1 cellular context compared by ENCODE assay signal in the genomic region with DNA sequence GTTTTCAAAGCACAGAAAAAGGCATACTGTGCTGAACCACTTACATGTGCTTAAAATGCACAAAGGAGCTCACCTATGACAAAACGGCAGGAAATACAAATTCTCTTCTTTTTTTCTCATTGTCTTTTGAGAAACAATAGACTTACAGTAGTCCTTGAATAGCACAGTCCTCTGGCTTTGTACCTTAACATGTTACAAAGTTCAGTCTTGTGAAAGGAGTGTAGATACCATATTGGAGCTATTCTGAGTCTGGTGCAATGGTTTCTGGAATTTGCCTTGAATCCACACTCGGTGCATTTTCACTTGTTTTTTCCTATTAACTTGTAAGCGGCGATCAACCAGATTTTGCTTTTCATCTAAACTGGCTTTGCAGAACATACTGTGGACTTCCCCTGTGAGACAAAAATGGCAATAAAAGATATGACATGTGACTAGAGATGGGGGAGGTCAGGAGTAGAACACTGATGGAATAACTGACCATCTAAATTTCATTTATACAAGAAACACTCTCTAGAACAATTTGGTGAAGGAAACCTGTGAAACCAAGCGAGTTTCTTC.
TF ChIP-seq lines count a peak whose summit lies in the region.

No MANE protein-coding gene starts in this region.

TF ChIP-seq in GM12878, 131 proteins besides CTCF, POLR2A, EP300 and RAD21 (continued from another document):
- TF ChIP-seq, protein P1, sequence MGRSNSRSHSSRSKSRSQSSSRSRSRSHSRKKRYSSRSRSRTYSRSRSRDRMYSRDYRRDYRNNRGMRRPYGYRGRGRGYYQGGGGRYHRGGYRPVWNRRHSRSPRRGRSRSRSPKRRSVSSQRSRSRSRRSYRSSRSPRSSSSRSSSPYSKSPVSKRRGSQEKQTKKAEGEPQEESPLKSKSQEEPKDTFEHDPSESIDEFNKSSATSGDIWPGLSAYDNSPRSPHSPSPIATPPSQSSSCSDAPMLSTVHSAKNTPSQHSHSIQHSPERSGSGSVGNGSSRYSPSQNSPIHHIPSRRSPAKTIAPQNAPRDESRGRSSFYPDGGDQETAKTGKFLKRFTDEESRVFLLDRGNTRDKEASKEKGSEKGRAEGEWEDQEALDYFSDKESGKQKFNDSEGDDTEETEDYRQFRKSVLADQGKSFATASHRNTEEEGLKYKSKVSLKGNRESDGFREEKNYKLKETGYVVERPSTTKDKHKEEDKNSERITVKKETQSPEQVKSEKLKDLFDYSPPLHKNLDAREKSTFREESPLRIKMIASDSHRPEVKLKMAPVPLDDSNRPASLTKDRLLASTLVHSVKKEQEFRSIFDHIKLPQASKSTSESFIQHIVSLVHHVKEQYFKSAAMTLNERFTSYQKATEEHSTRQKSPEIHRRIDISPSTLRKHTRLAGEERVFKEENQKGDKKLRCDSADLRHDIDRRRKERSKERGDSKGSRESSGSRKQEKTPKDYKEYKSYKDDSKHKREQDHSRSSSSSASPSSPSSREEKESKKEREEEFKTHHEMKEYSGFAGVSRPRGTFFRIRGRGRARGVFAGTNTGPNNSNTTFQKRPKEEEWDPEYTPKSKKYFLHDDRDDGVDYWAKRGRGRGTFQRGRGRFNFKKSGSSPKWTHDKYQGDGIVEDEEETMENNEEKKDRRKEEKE (IDR thresholded peaks at IDR 0.05): no peak
- no peak for TF ChIP-seq SIN3A (IDR thresholded peaks at IDR 0.05; ENCODE audit: low read depth, low read length)
TF ChIP-seq in GM12878: peak in this region for 20.
